In genomic region chr16:56547120-56547948, GRCh38 we compare ENCODE assay signal across 8 cellular contexts. TPM values are rescaled to one million over a fixed set of nuclear protein-coding genes. Genes with fewer than 3 reads are reported as not detected.
DNase-seq lines count a peak whose midpoint lies in the region; ATAC-seq and TF ChIP-seq lines count a peak whose summit lies in the region.

No MANE protein-coding gene starts in this region.

- DNase-seq in AG10803 (ENCODE audit: low read depth), result peak; percentile 66
- peak; percentile 80 for DNase-seq in HT1080 (ENCODE audit: low read depth)
- DNase-seq in astrocyte of the cerebellum (ENCODE audit: low read depth), result peak; percentile 34
- peak; percentile 78 for DNase-seq in iris pigment epithelial cell (ENCODE audit: low read depth)
- DNase-seq in GM10248 (ENCODE audit: extremely low spot score), result no peak

- no peak overlapping the region for H3K4me3 ChIP-seq in AG10803 (ENCODE audit: low read length)
- H3K4me3 ChIP-seq in astrocyte of the cerebellum (ENCODE audit: low read depth, low read length), result no peak overlapping the region

- in situ Hi-C loops in astrocyte of the cerebellum (cut with HindIII; ENCODE audit: low sequenced_read_pairs), result no loop called here

- ATAC-seq in GM19455 (IDR thresholded peaks at IDR 0.05; ENCODE audit: unreplicated experiment) (no peak), GM21515 (IDR thresholded peaks at IDR 0.05; ENCODE audit: unreplicated experiment) (no peak), HG03135 (IDR thresholded peaks at IDR 0.05; ENCODE audit: unreplicated experiment) (no peak)

- no peak for TF ChIP-seq CTCF in AG10803 (conservative IDR thresholded peaks at IDR 0.05; ENCODE audit: low read length)
- TF ChIP-seq CTCF in astrocyte of the cerebellum (IDR thresholded peaks at IDR 0.05; ENCODE audit: low read depth, low read length, missing control alignments), result no peak
- TF ChIP-seq CTCF in GM10248 (IDR thresholded peaks at IDR 0.05; ENCODE audit: control extremely low read depth, extremely low read depth, low read depth, missing control alignments), result no peak

- CTCF ChIA-PET in GM10248 (lab: Yijun Ruan, JAX), result interaction anchor here (0.8 to 1.5 kb wide), 6 partner anchors 14 to 292 kb away, joined by 3 to 4 read pairs (median 3); no protein-coding TSS in a partner anchor

- POLR2A ChIA-PET in GM10248 (lab: Yijun Ruan, JAX), result no interaction called here

RNA-seq across cellular contexts. Expression of gene MT4, which starts 17.5 kb away (rescaled TPM):
- not detected in 2 replicates for total RNA-seq in HT1080 (2014; rRNA removed; shearing (Covaris generic))
- not detected in 2 replicates for polyA plus RNA-seq in HT1080 (2015; cell fraction: cytosol; rRNA removed)
- not detected in 2 replicates for polyA plus RNA-seq in HT1080 (2015; cell fraction: nucleus; rRNA removed)

RNA-seq across cellular contexts. Expression of gene BBS2, which starts 27.5 kb away (rescaled TPM):
- total RNA-seq in HT1080 (2014; rRNA removed; shearing (Covaris generic)), result 18.9 and 23.3 TPM in 2 replicates
- 30.2 and 40.1 TPM in 2 replicates for polyA plus RNA-seq in HT1080 (2015; cell fraction: cytosol; rRNA removed)
- 92.8 and 97.7 TPM in 2 replicates for polyA plus RNA-seq in HT1080 (2015; cell fraction: nucleus; rRNA removed)

RNA-seq across cellular contexts. Expression of gene MT3, which starts 42.0 kb away (rescaled TPM):
- total RNA-seq in HT1080 (2014; rRNA removed; shearing (Covaris generic)), result not detected in 2 replicates
- not detected in 2 replicates for polyA plus RNA-seq in HT1080 (2015; cell fraction: cytosol; rRNA removed)
- polyA plus RNA-seq in HT1080 (2015; cell fraction: nucleus; rRNA removed), result not detected in 2 replicates
